ENCODE assay signal across 1 cellular context in genomic region chr6:149855040-149855654, GRCh38.
TF ChIP-seq lines count a peak whose summit lies in the region.

No MANE protein-coding gene starts in this region.

TF ChIP-seq in HepG2, 621 proteins besides CTCF, POLR2A, EP300 and RAD21 (continued from another document and continues in another):
- TF ChIP-seq ZNF546 (CRISPR knock-in tag; conservative IDR thresholded peaks at IDR 0.05) (no peak), RCOR2 (CRISPR knock-in tag; IDR thresholded peaks at IDR 0.05) (0 out of 2 replicates have a peak, but pooled peaks have one; percentile 31), ZIK1 (CRISPR knock-in tag; IDR thresholded peaks at IDR 0.05; ENCODE audit: borderline replicate concordance, low read depth) (no peak), ZNF235 (CRISPR knock-in tag; IDR thresholded peaks at IDR 0.05; ENCODE audit: borderline replicate concordance) (no peak), ZBTB34 (CRISPR knock-in tag; IDR thresholded peaks at IDR 0.05) (no peak), THYN1 (CRISPR knock-in tag; IDR thresholded peaks at IDR 0.05; ENCODE audit: borderline replicate concordance, low read depth) (no peak), ZMYM3 (CRISPR knock-in tag; IDR thresholded peaks at IDR 0.05) (no peak), ZNF318 (CRISPR knock-in tag; IDR thresholded peaks at IDR 0.05) (no peak), TEAD3 (CRISPR knock-in tag; optimal IDR thresholded peaks at IDR 0.05; ENCODE audit: borderline replicate concordance) (peak; percentile 96), ZNF282 (IDR thresholded peaks at IDR 0.05; ENCODE audit: partially characterized antibody) (no peak), BRF2 (CRISPR knock-in tag; IDR thresholded peaks at IDR 0.05) (no peak), RELA (CRISPR knock-in tag; IDR thresholded peaks at IDR 0.05) (no peak), TCF7L2 (IDR thresholded peaks at IDR 0.05; ENCODE audit: low read depth, low read length) (no peak), XBP1 (CRISPR knock-in tag; IDR thresholded peaks at IDR 0.05) (no peak), NFATC3 (CRISPR knock-in tag; IDR thresholded peaks at IDR 0.05) (no peak), ZNF335 (CRISPR knock-in tag; IDR thresholded peaks at IDR 0.05) (no peak), FOXK1 (CRISPR knock-in tag; IDR thresholded peaks at IDR 0.05; ENCODE audit: borderline replicate concordance, low read depth) (no peak; the same call in 1 of the 2 replicates), CEBPB (IDR thresholded peaks at IDR 0.05; ENCODE audit: borderline replicate concordance, low read depth, low read length) (peak; percentile 57; the same call in 1 of the 2 replicates), HNRNPK (IDR thresholded peaks at IDR 0.05; ENCODE audit: low read depth, low read length, poor library complexity, severe bottlenecking) (no peak), SP140L (CRISPR knock-in tag; IDR thresholded peaks at IDR 0.05; ENCODE audit: borderline replicate concordance) (no peak), IRX3 (CRISPR knock-in tag; IDR thresholded peaks at IDR 0.05; ENCODE audit: borderline replicate concordance, low read depth) (no peak), MTERF4 (CRISPR knock-in tag; IDR thresholded peaks at IDR 0.05) (no peak), THRA (CRISPR knock-in tag; IDR thresholded peaks at IDR 0.05; ENCODE audit: borderline replicate concordance) (no peak), MLLT10 (CRISPR knock-in tag; IDR thresholded peaks at IDR 0.05) (no peak), HNF4A (CRISPR knock-in tag; IDR thresholded peaks at IDR 0.05) (no peak), SATB2 (CRISPR knock-in tag; IDR thresholded peaks at IDR 0.05) (no peak), ATAD3A (CRISPR knock-in tag; IDR thresholded peaks at IDR 0.05) (no peak), TOPORS (CRISPR knock-in tag; IDR thresholded peaks at IDR 0.05) (no peak), PAX8 (CRISPR knock-in tag; IDR thresholded peaks at IDR 0.05; ENCODE audit: borderline replicate concordance) (no peak), ZNF607 (CRISPR knock-in tag; IDR thresholded peaks at IDR 0.05; ENCODE audit: borderline replicate concordance) (no peak), JARID2 (CRISPR knock-in tag; IDR thresholded peaks at IDR 0.05; ENCODE audit: insufficient replicate concordance) (no peak)
- TF ChIP-seq, protein P1, sequence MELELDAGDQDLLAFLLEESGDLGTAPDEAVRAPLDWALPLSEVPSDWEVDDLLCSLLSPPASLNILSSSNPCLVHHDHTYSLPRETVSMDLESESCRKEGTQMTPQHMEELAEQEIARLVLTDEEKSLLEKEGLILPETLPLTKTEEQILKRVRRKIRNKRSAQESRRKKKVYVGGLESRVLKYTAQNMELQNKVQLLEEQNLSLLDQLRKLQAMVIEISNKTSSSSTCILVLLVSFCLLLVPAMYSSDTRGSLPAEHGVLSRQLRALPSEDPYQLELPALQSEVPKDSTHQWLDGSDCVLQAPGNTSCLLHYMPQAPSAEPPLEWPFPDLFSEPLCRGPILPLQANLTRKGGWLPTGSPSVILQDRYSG (CRISPR knock-in tag; IDR thresholded peaks at IDR 0.05), result no peak
- TF ChIP-seq, protein P2, sequence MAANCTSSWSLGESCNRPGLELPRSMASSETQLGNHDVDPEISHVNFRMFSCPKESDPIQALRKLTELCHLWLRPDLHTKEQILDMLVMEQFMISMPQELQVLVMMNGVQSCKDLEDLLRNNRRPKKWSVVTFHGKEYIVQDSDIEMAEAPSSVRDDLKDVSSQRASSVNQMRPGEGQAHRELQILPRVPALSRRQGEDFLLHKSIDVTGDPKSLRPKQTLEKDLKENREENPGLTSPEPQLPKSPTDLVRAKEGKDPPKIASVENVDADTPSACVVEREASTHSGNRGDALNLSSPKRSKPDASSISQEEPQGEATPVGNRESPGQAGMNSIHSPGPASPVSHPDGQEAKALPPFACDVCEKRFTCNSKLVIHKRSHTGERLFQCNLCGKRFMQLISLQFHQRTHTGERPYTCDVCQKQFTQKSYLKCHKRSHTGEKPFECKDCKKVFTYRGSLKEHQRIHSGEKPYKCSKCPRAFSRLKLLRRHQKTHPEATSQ (CRISPR knock-in tag; IDR thresholded peaks at IDR 0.05; ENCODE audit: borderline replicate concordance), result no peak
- TF ChIP-seq, protein P3, sequence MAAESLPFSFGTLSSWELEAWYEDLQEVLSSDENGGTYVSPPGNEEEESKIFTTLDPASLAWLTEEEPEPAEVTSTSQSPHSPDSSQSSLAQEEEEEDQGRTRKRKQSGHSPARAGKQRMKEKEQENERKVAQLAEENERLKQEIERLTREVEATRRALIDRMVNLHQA (CRISPR knock-in tag; IDR thresholded peaks at IDR 0.05), result no peak
- TF ChIP-seq, protein P4, sequence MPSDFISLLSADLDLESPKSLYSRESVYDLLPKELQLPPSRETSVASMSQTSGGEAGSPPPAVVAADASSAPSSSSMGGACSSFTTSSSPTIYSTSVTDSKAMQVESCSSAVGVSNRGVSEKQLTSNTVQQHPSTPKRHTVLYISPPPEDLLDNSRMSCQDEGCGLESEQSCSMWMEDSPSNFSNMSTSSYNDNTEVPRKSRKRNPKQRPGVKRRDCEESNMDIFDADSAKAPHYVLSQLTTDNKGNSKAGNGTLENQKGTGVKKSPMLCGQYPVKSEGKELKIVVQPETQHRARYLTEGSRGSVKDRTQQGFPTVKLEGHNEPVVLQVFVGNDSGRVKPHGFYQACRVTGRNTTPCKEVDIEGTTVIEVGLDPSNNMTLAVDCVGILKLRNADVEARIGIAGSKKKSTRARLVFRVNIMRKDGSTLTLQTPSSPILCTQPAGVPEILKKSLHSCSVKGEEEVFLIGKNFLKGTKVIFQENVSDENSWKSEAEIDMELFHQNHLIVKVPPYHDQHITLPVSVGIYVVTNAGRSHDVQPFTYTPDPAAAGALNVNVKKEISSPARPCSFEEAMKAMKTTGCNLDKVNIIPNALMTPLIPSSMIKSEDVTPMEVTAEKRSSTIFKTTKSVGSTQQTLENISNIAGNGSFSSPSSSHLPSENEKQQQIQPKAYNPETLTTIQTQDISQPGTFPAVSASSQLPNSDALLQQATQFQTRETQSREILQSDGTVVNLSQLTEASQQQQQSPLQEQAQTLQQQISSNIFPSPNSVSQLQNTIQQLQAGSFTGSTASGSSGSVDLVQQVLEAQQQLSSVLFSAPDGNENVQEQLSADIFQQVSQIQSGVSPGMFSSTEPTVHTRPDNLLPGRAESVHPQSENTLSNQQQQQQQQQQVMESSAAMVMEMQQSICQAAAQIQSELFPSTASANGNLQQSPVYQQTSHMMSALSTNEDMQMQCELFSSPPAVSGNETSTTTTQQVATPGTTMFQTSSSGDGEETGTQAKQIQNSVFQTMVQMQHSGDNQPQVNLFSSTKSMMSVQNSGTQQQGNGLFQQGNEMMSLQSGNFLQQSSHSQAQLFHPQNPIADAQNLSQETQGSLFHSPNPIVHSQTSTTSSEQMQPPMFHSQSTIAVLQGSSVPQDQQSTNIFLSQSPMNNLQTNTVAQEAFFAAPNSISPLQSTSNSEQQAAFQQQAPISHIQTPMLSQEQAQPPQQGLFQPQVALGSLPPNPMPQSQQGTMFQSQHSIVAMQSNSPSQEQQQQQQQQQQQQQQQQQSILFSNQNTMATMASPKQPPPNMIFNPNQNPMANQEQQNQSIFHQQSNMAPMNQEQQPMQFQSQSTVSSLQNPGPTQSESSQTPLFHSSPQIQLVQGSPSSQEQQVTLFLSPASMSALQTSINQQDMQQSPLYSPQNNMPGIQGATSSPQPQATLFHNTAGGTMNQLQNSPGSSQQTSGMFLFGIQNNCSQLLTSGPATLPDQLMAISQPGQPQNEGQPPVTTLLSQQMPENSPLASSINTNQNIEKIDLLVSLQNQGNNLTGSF (CRISPR knock-in tag; IDR thresholded peaks at IDR 0.05), result no peak
- TF ChIP-seq, protein P5, sequence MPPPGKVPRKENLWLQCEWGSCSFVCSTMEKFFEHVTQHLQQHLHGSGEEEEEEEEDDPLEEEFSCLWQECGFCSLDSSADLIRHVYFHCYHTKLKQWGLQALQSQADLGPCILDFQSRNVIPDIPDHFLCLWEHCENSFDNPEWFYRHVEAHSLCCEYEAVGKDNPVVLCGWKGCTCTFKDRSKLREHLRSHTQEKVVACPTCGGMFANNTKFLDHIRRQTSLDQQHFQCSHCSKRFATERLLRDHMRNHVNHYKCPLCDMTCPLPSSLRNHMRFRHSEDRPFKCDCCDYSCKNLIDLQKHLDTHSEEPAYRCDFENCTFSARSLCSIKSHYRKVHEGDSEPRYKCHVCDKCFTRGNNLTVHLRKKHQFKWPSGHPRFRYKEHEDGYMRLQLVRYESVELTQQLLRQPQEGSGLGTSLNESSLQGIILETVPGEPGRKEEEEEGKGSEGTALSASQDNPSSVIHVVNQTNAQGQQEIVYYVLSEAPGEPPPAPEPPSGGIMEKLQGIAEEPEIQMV (CRISPR knock-in tag; IDR thresholded peaks at IDR 0.05; ENCODE audit: low read depth), result no peak
